Comparison of ENCODE assay signal across 12 cellular contexts in genomic region chr17:55391244-55391757, GRCh38.
"Had no signal": no experiment of that assay in that cellular context is flagged by ENCODE, and none has a peak within 500 bp of the region (broad histone marks: within the 10 kb centered on the region; RNA-seq: fewer than 3 reads in every experiment).

No MANE protein-coding gene starts in this region.

- H3K27me3 ChIP-seq: breast epithelium, upper lobe of left lung had no signal

- H3K4me3 ChIP-seq: breast epithelium, upper lobe of left lung had no signal

- H3K27ac ChIP-seq: breast epithelium, parathyroid adenoma, upper lobe of left lung had no signal

- H3K27ac Mint-ChIP-seq: activated naive CD8-positive, alpha-beta T cell treated with anti-CD3 and anti-CD28 coated beads, Interleukin-2, amount 50 U/mL, for 24 hours; activated T-helper 1 cell treated with anti-CD3 and anti-CD28 coated beads, Interleukin-12 subunit alpha, Interleukin-12 subunit beta, Interleukin-2, Interleukin-4 antibody, amounts not matched to agents 30 ng/mL and 10 ng/mL and 1 ng/mL, durations not matched to agents 14 hours and 24 hours and 36 hours had no signal

- ATAC-seq: activated naive CD8-positive, alpha-beta T cell treated with anti-CD3 and anti-CD28 coated beads, Interleukin-2, amount 50 U/mL, for 24 hours had no signal

- H3K4me1 ChIP-seq: breast epithelium, parathyroid adenoma had no signal

- H3K9me3 ChIP-seq: breast epithelium, upper lobe of left lung had no signal

- H3K4me3 Mint-ChIP-seq: activated naive CD8-positive, alpha-beta T cell treated with anti-CD3 and anti-CD28 coated beads, Interleukin-2, amount 50 U/mL, for 24 hours; activated T-helper 1 cell treated with anti-CD3 and anti-CD28 coated beads, Interleukin-12 subunit alpha, Interleukin-12 subunit beta, Interleukin-2, Interleukin-4 antibody, amounts not matched to agents 30 ng/mL and 10 ng/mL and 1 ng/mL, durations not matched to agents 14 hours and 24 hours and 36 hours had no signal

- H3K27me3 Mint-ChIP-seq: activated naive CD8-positive, alpha-beta T cell treated with anti-CD3 and anti-CD28 coated beads, Interleukin-2, amount 50 U/mL, for 24 hours had no signal

- H3K4me1 Mint-ChIP-seq: activated naive CD8-positive, alpha-beta T cell treated with anti-CD3 and anti-CD28 coated beads, Interleukin-2, amount 50 U/mL, for 24 hours had no signal

- H3K9ac ChIP-seq: parathyroid adenoma had no signal

- H3K36me3 ChIP-seq: breast epithelium had no signal

- DNase-seq: activated CD4-positive, alpha-beta T cell treated with anti-CD3 and anti-CD28 coated beads for 48 hours; activated naive CD8-positive, alpha-beta T cell treated with anti-CD3 and anti-CD28 coated beads, Interleukin-2, amount 50 U/mL, for 24 hours; aorta; islet precursor cell; midbrain; stimulated activated CD4-positive, alpha-beta T cell treated with anti-CD3 and anti-CD28 coated beads, Interleukin-2, amount 100 ng/mL, for 48 hours; stimulated activated naive CD4-positive, alpha-beta T cell; T-helper 2 cell; upper lobe of left lung had no signal

- H3K9me3 Mint-ChIP-seq: activated naive CD8-positive, alpha-beta T cell treated with anti-CD3 and anti-CD28 coated beads, Interleukin-2, amount 50 U/mL, for 24 hours; activated T-helper 1 cell treated with anti-CD3 and anti-CD28 coated beads, Interleukin-12 subunit alpha, Interleukin-12 subunit beta, Interleukin-2, Interleukin-4 antibody, amounts not matched to agents 30 ng/mL and 10 ng/mL and 1 ng/mL, durations not matched to agents 14 hours and 24 hours and 36 hours had no signal
